8 cellular contexts compared by ENCODE assay signal in genomic region chr6:28207244-28208179, GRCh38.
DNase-seq lines count a peak whose midpoint lies in the region; ATAC-seq lines count a peak whose summit lies in the region.

No MANE protein-coding gene starts in this region.

- H3K4me1 ChIP-seq in subcutaneous abdominal adipose tissue (ENCODE audit: control insufficient read depth in 5 of 5, insufficient read depth in 5 of 5, low read length in 5 of 5), result peaks cover 0 to 21% (median 16%) of the 10 kb centered on the region in 5 donors

- peak; percentile 50 for DNase-seq in AG08396 (ENCODE audit: low spot score)
- DNase-seq in HCEC 1CT, result peak; percentile 44
- DNase-seq in activated T-cell treated with anti-CD3 and anti-CD28 coated beads, Interleukin-2, amount 50 U/mL, for 48 hours, result peak; percentile 46 to 48
- peak; percentile 79 for DNase-seq in iPS-NIHi7 (ENCODE audit: extremely low spot score)
- DNase-seq in NCI-H1105 (lab: John Stamatoyannopoulos, UW), result no peak
- no peak for DNase-seq in inferior parietal cortex (ENCODE audit: extremely low spot score)

- H3K9ac ChIP-seq in subcutaneous abdominal adipose tissue (ENCODE audit: low read length in 5 of 5), result peak overlapping the region in 1 of 5 donors; percentile 56

- H3K9me3 ChIP-seq in subcutaneous abdominal adipose tissue (ENCODE audit: control insufficient read depth in 5 of 5, low read length in 5 of 5), result peaks cover 0 to 12% (median 0%) of the 10 kb centered on the region in 5 donors

- ATAC-seq in HG03460 (IDR thresholded peaks at IDR 0.05; ENCODE audit: unreplicated experiment), result no peak

- peaks cover 35 to 53% (median 39%) of the 10 kb centered on the region in 5 donors for H3K27me3 ChIP-seq in subcutaneous abdominal adipose tissue (ENCODE audit: control insufficient read depth in 5 of 5, insufficient read depth in 4 of 5, low read length in 5 of 5)

- H3K36me3 ChIP-seq in subcutaneous abdominal adipose tissue (ENCODE audit: control insufficient read depth in 5 of 5, insufficient read depth in 5 of 5, low read length in 5 of 5), result no peaks in the 10 kb centered on the region

- H3K27ac ChIP-seq in subcutaneous abdominal adipose tissue (ENCODE audit: low read depth, low read length), result no peak overlapping the region

- peak overlapping the region; percentile 55 to 63 (median 59) for H3K4me3 ChIP-seq in subcutaneous abdominal adipose tissue (ENCODE audit: low read depth in 1 of 5, low read length in 5 of 5)

Comparison
In these comparisons a context has a peak if more than half of its experiments do, and no peak if none do; other contexts are left out.
1. DNase-seq: peak in AG08396 (single experiment), HCEC 1CT (single experiment), activated T-cell treated with anti-CD3 and anti-CD28 coated beads, Interleukin-2, amount 50 U/mL, for 48 hours (2 of 2) and iPS-NIHi7 (single experiment); none in NCI-H1105 (single experiment) and inferior parietal cortex (single experiment).